ENCODE assay signal across 1 cellular context in the genomic region with DNA sequence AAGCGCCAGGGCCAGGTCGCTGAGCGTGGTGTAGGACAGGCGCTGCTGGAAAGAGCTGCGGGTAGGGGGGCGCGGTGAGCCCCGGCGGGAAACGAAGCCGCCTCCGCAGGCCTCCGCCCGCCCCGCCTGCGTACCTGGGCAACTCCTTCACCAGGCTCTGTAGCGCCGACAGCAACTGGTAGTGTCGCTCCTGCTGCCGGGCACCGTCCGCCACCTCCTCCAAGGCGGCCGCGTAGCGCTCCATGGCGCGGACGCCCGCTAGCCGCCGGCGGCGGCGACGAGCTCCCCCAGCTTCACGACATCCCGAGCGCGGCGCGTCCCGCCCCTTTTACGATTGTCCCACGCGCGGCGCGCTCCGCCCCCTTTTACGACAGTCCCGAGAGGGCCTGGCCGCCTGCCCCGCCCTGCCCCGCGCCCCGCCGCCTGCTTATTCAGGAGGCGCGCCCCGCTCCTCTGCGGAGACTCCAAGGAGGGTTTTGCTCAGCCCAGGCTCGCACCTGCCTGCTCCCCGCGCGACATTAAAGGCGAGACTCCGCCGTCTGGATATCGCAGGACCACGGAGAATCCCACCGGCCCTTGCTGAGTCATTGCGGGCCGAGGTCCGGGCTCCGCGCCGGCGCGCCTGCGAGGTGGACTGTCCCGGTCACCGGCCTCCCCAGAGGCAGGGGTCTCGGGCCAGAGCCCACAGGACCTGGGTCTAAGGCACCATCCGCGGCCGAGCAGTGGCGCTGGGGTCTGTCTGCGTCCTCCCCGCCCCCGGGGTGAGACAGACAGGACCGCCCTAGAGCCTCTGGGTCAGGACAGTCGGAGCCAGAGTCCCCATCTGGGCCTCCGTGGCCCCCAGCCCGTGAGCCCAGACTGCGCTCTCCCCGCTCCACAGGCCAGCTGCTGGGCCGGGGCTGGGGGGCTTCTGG.
A peak's percentile ranks its signal among the peaks of the same experiment; 100 is the strongest.
TF ChIP-seq lines count a peak whose summit lies in the region.

A gene (minus strand): TSS at position 316 of the 914 bp plus-strand sequence. CDS start 72 bp downstream, at position 244.

TF ChIP-seq in HepG2, 621 proteins besides CTCF, POLR2A, EP300 and RAD21 (continued from another document and continues in another):
- TF ChIP-seq, protein P1, sequence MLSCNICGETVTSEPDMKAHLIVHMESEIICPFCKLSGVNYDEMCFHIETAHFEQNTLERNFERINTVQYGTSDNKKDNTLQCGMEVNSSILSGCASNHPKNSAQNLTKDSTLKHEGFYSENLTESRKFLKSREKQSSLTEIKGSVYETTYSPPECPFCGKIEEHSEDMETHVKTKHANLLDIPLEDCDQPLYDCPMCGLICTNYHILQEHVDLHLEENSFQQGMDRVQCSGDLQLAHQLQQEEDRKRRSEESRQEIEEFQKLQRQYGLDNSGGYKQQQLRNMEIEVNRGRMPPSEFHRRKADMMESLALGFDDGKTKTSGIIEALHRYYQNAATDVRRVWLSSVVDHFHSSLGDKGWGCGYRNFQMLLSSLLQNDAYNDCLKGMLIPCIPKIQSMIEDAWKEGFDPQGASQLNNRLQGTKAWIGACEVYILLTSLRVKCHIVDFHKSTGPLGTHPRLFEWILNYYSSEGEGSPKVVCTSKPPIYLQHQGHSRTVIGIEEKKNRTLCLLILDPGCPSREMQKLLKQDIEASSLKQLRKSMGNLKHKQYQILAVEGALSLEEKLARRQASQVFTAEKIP (CRISPR knock-in tag; IDR thresholded peaks at IDR 0.05; ENCODE audit: borderline replicate concordance) = no peak
- TF ChIP-seq ZFP36 (IDR thresholded peaks at IDR 0.05; ENCODE audit: borderline replicate concordance, low read depth, low read length, partially characterized antibody) (no peak), TGIF2 (CRISPR knock-in tag; IDR thresholded peaks at IDR 0.05) (no peak; the same call in 1 of the 2 replicates), KLF9 (CRISPR knock-in tag; IDR thresholded peaks at IDR 0.05; ENCODE audit: low read depth) (no peak), CCDC6 (CRISPR knock-in tag; IDR thresholded peaks at IDR 0.05) (no peak), ATF7 (IDR thresholded peaks at IDR 0.05) (no peak), ATF7 (CRISPR knock-in tag; IDR thresholded peaks at IDR 0.05) (no peak), SIX4 (CRISPR knock-in tag; IDR thresholded peaks at IDR 0.05) (no peak), TSC22D2 (CRISPR knock-in tag; IDR thresholded peaks at IDR 0.05; ENCODE audit: borderline replicate concordance) (no peak; the same call in 1 of the 2 replicates), RBM39 (IDR thresholded peaks at IDR 0.05; ENCODE audit: low read depth, low read length, poor library complexity, severe bottlenecking) (peak; percentile 44), ZNF207 (IDR thresholded peaks at IDR 0.05; ENCODE audit: borderline replicate concordance) (no peak), ZNF160 (CRISPR knock-in tag; IDR thresholded peaks at IDR 0.05) (peak; percentile 61), KMT2A (CRISPR knock-in tag; IDR thresholded peaks at IDR 0.05) (no peak; the same call in 1 of the 2 replicates), ZNF670 (CRISPR knock-in tag; IDR thresholded peaks at IDR 0.05; ENCODE audit: borderline replicate concordance) (peak; percentile 75; the same call in 1 of the 2 replicates), BHLHE40 (IDR thresholded peaks at IDR 0.05; ENCODE audit: low read length) (no peak), CBX1 (IDR thresholded peaks at IDR 0.05; ENCODE audit: low read depth) (peak; percentile 77), ZNF230 (CRISPR knock-in tag; IDR thresholded peaks at IDR 0.05) (peak; percentile 66), ZNF431 (CRISPR knock-in tag; IDR thresholded peaks at IDR 0.05; ENCODE audit: borderline replicate concordance, low read depth) (no peak), ZNF225 (CRISPR knock-in tag; IDR thresholded peaks at IDR 0.05) (no peak; the same call in 1 of the 2 replicates), U2AF2 (IDR thresholded peaks at IDR 0.05; ENCODE audit: low read depth, low read length) (no peak)
- TF ChIP-seq, protein P2, sequence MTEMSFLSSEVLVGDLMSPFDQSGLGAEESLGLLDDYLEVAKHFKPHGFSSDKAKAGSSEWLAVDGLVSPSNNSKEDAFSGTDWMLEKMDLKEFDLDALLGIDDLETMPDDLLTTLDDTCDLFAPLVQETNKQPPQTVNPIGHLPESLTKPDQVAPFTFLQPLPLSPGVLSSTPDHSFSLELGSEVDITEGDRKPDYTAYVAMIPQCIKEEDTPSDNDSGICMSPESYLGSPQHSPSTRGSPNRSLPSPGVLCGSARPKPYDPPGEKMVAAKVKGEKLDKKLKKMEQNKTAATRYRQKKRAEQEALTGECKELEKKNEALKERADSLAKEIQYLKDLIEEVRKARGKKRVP (CRISPR knock-in tag; IDR thresholded peaks at IDR 0.05) = 0 out of 4 replicates have a peak, but pooled peaks of 1 of the 2 experiments have one; percentile 11
- TF ChIP-seq, protein P3, sequence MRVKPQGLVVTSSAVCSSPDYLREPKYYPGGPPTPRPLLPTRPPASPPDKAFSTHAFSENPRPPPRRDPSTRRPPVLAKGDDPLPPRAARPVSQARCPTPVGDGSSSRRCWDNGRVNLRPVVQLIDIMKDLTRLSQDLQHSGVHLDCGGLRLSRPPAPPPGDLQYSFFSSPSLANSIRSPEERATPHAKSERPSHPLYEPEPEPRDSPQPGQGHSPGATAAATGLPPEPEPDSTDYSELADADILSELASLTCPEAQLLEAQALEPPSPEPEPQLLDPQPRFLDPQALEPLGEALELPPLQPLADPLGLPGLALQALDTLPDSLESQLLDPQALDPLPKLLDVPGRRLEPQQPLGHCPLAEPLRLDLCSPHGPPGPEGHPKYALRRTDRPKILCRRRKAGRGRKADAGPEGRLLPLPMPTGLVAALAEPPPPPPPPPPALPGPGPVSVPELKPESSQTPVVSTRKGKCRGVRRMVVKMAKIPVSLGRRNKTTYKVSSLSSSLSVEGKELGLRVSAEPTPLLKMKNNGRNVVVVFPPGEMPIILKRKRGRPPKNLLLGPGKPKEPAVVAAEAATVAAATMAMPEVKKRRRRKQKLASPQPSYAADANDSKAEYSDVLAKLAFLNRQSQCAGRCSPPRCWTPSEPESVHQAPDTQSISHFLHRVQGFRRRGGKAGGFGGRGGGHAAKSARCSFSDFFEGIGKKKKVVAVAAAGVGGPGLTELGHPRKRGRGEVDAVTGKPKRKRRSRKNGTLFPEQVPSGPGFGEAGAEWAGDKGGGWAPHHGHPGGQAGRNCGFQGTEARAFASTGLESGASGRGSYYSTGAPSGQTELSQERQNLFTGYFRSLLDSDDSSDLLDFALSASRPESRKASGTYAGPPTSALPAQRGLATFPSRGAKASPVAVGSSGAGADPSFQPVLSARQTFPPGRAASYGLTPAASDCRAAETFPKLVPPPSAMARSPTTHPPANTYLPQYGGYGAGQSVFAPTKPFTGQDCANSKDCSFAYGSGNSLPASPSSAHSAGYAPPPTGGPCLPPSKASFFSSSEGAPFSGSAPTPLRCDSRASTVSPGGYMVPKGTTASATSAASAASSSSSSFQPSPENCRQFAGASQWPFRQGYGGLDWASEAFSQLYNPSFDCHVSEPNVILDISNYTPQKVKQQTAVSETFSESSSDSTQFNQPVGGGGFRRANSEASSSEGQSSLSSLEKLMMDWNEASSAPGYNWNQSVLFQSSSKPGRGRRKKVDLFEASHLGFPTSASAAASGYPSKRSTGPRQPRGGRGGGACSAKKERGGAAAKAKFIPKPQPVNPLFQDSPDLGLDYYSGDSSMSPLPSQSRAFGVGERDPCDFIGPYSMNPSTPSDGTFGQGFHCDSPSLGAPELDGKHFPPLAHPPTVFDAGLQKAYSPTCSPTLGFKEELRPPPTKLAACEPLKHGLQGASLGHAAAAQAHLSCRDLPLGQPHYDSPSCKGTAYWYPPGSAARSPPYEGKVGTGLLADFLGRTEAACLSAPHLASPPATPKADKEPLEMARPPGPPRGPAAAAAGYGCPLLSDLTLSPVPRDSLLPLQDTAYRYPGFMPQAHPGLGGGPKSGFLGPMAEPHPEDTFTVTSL (CRISPR knock-in tag; IDR thresholded peaks at IDR 0.05; ENCODE audit: borderline replicate concordance) = no peak
- TF ChIP-seq, protein P4, sequence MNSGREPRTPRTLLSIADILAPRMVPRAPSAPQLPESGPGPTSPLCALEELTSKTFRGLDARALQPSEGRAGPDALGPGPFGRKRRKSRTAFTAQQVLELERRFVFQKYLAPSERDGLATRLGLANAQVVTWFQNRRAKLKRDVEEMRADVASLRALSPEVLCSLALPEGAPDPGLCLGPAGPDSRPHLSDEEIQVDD (CRISPR knock-in tag; IDR thresholded peaks at IDR 0.05; ENCODE audit: borderline replicate concordance) = no peak
- TF ChIP-seq, protein P5, sequence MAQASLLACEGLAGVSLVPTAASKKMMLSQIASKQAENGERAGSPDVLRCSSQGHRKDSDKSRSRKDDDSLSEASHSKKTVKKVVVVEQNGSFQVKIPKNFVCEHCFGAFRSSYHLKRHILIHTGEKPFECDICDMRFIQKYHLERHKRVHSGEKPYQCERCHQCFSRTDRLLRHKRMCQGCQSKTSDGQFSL (CRISPR knock-in tag; IDR thresholded peaks at IDR 0.05) = no peak
- TF ChIP-seq, protein P6, sequence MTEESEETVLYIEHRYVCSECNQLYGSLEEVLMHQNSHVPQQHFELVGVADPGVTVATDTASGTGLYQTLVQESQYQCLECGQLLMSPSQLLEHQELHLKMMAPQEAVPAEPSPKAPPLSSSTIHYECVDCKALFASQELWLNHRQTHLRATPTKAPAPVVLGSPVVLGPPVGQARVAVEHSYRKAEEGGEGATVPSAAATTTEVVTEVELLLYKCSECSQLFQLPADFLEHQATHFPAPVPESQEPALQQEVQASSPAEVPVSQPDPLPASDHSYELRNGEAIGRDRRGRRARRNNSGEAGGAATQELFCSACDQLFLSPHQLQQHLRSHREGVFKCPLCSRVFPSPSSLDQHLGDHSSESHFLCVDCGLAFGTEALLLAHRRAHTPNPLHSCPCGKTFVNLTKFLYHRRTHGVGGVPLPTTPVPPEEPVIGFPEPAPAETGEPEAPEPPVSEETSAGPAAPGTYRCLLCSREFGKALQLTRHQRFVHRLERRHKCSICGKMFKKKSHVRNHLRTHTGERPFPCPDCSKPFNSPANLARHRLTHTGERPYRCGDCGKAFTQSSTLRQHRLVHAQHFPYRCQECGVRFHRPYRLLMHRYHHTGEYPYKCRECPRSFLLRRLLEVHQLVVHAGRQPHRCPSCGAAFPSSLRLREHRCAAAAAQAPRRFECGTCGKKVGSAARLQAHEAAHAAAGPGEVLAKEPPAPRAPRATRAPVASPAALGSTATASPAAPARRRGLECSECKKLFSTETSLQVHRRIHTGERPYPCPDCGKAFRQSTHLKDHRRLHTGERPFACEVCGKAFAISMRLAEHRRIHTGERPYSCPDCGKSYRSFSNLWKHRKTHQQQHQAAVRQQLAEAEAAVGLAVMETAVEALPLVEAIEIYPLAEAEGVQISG (CRISPR knock-in tag; IDR thresholded peaks at IDR 0.05) = peak; percentile 53
- TF ChIP-seq, protein P7, sequence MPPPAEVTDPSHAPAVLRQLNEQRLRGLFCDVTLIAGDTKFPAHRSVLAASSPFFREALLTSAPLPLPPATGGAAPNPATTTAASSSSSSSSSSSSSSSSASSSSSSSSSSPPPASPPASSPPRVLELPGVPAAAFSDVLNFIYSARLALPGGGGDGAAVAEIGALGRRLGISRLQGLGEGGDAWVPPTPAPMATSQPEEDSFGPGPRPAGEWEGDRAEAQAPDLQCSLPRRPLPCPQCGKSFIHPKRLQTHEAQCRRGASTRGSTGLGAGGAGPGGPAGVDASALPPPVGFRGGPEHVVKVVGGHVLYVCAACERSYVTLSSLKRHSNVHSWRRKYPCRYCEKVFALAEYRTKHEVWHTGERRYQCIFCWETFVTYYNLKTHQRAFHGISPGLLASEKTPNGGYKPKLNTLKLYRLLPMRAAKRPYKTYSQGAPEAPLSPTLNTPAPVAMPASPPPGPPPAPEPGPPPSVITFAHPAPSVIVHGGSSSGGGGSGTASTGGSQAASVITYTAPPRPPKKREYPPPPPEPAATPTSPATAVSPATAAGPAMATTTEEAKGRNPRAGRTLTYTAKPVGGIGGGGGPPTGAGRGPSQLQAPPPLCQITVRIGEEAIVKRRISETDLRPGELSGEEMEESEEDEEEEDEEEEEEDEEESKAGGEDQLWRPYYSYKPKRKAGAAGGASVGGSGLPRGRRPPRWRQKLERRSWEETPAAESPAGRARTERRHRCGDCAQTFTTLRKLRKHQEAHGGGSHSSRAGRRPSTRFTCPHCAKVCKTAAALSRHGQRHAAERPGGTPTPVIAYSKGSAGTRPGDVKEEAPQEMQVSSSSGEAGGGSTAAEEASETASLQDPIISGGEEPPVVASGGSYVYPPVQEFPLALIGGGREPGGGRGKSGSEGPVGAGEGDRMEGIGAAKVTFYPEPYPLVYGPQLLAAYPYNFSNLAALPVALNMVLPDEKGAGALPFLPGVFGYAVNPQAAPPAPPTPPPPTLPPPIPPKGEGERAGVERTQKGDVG (CRISPR knock-in tag; IDR thresholded peaks at IDR 0.05; ENCODE audit: borderline replicate concordance) = peak; percentile 2; the same call in 1 of the 2 replicates
- TF ChIP-seq, protein P8, sequence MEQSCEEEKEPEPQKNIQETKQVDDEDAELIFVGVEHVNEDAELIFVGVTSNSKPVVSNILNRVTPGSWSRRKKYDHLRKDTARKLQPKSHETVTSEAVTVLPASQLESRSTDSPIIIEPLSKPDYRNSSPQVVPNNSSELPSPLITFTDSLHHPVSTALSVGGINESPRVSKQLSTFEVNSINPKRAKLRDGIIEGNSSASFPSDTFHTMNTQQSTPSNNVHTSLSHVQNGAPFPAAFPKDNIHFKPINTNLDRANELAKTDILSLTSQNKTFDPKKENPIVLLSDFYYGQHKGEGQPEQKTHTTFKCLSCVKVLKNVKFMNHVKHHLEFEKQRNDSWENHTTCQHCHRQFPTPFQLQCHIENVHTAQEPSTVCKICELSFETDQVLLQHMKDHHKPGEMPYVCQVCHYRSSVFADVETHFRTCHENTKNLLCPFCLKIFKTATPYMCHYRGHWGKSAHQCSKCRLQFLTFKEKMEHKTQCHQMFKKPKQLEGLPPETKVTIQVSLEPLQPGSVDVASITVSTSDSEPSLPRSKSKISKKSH (CRISPR knock-in tag; IDR thresholded peaks at IDR 0.05; ENCODE audit: borderline replicate concordance) = peak; percentile 33; the same call in 1 of the 2 replicates
- TF ChIP-seq, protein P9, sequence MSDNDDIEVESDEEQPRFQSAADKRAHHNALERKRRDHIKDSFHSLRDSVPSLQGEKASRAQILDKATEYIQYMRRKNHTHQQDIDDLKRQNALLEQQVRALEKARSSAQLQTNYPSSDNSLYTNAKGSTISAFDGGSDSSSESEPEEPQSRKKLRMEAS (IDR thresholded peaks at IDR 0.05) = peak; percentile 35; the same call in 1 of the 2 replicates
- TF ChIP-seq, protein P10, sequence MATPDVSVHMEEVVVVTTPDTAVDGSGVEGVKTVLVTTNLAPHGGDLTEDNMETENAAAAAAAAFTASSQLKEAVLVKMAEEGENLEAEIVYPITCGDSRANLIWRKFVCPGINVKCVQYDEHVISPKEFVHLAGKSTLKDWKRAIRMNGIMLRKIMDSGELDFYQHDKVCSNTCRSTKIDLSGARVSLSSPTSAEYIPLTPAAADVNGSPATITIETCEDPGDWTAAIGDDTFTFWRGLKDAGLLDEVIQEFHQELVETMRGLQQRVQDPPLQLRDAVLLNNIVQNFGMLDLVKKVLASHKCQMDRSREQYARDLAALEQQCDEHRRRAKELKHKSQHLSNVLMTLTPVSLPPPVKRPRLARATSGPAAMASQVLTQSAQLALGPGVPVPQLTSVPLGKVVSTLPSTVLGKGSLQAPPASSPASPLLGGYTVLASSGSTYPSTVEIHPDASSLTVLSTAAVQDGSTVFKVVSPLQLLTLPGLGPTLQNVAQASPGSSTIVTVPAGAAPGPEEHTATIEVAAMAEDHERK (CRISPR knock-in tag; IDR thresholded peaks at IDR 0.05; ENCODE audit: low read depth) = peak; percentile 50; the same call in 1 of the 2 replicates
- TF ChIP-seq, protein P11, sequence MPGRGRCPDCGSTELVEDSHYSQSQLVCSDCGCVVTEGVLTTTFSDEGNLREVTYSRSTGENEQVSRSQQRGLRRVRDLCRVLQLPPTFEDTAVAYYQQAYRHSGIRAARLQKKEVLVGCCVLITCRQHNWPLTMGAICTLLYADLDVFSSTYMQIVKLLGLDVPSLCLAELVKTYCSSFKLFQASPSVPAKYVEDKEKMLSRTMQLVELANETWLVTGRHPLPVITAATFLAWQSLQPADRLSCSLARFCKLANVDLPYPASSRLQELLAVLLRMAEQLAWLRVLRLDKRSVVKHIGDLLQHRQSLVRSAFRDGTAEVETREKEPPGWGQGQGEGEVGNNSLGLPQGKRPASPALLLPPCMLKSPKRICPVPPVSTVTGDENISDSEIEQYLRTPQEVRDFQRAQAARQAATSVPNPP (CRISPR knock-in tag; IDR thresholded peaks at IDR 0.05) = 0 out of 2 replicates have a peak, but pooled peaks have one; percentile 10
